ENCODE assay signal across 1 cellular context in the genomic region with DNA sequence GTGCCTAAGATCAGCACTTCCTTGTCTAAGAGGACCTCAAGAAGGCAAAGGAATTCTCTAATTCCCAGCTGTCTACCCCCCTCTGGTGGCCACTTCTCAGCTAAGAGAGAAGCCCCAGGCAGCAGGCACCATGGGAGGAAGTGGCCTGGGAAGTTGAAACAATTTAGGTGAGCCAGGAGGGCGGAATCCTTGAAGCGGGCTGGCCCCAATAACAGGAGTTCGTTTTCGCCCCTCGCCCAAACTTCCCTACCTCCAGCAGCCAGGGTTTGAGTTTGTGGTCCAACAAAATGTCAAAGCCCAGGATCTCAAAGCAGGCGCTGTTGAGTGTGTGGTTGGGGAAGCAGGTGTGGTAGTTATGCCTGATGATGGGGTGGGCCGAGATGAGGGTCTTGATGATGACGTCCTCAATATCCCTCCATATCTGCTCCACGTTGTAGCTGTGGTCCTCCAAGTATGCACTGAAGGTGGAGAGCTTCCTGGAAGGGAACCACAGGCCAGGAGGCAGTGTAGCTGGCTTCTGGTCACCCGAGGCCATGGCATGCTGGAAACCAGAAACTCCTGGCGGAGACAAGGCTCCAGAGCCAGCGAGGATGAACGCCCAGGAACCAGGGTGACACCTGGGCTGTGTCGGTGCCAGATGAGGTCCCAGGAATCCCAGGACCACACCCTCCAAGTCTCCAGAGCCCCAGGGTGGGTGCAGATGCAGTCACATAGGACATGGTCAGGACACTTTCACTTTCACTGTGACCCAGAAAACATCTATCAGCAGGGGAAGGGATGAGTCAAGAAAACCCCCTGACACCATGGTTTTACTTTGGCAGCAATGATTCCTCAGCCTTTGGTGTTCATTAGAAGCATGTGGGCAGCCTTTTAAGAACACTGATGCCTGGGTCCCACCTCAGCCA.
TF ChIP-seq lines count a peak whose summit lies in the region.

No MANE protein-coding gene starts in this region.

TF ChIP-seq in HepG2, 621 proteins besides CTCF, POLR2A, EP300 and RAD21 (continued from another document and continues in another):
- TF ChIP-seq, protein P1, sequence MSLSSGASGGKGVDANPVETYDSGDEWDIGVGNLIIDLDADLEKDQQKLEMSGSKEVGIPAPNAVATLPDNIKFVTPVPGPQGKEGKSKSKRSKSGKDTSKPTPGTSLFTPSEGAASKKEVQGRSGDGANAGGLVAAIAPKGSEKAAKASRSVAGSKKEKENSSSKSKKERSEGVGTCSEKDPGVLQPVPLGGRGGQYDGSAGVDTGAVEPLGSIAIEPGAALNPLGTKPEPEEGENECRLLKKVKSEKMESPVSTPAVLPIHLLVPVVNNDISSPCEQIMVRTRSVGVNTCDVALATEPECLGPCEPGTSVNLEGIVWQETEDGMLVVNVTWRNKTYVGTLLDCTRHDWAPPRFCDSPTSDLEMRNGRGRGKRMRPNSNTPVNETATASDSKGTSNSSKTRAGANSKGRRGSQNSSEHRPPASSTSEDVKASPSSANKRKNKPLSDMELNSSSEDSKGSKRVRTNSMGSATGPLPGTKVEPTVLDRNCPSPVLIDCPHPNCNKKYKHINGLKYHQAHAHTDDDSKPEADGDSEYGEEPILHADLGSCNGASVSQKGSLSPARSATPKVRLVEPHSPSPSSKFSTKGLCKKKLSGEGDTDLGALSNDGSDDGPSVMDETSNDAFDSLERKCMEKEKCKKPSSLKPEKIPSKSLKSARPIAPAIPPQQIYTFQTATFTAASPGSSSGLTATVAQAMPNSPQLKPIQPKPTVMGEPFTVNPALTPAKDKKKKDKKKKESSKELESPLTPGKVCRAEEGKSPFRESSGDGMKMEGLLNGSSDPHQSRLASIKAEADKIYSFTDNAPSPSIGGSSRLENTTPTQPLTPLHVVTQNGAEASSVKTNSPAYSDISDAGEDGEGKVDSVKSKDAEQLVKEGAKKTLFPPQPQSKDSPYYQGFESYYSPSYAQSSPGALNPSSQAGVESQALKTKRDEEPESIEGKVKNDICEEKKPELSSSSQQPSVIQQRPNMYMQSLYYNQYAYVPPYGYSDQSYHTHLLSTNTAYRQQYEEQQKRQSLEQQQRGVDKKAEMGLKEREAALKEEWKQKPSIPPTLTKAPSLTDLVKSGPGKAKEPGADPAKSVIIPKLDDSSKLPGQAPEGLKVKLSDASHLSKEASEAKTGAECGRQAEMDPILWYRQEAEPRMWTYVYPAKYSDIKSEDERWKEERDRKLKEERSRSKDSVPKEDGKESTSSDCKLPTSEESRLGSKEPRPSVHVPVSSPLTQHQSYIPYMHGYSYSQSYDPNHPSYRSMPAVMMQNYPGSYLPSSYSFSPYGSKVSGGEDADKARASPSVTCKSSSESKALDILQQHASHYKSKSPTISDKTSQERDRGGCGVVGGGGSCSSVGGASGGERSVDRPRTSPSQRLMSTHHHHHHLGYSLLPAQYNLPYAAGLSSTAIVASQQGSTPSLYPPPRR (CRISPR knock-in tag; IDR thresholded peaks at IDR 0.05; ENCODE audit: borderline replicate concordance), result 0 out of 2 replicates have a peak, but pooled peaks have one; percentile 25
- TF ChIP-seq HDAC1 (CRISPR knock-in tag; IDR thresholded peaks at IDR 0.05) (peak; percentile 79), NFYC (CRISPR knock-in tag; IDR thresholded peaks at IDR 0.05) (no peak), BCL6 (CRISPR knock-in tag; IDR thresholded peaks at IDR 0.05) (no peak), RFXAP (CRISPR knock-in tag; IDR thresholded peaks at IDR 0.05; ENCODE audit: borderline replicate concordance) (0 out of 2 replicates have a peak, but pooled peaks have one; percentile 44), ZNF558 (CRISPR knock-in tag; IDR thresholded peaks at IDR 0.05; ENCODE audit: borderline replicate concordance) (no peak; the same call in 1 of the 2 replicates), ZNF205 (CRISPR knock-in tag; IDR thresholded peaks at IDR 0.05) (no peak), ZNF510 (CRISPR knock-in tag; IDR thresholded peaks at IDR 0.05; ENCODE audit: low read depth) (no peak), ZNF274 (CRISPR knock-in tag; IDR thresholded peaks at IDR 0.05) (peak; percentile 48; the same call in 1 of the 2 replicates), NFE2L2 (IDR thresholded peaks at IDR 0.05; ENCODE audit: low read length) (no peak), RBFOX2 (IDR thresholded peaks at IDR 0.05; ENCODE audit: low read depth, low read length) (no peak), ZNF225 (CRISPR knock-in tag; IDR thresholded peaks at IDR 0.05) (peak; percentile 57; the same call in 1 of the 2 replicates), RFX5 (IDR thresholded peaks at IDR 0.05; ENCODE audit: low read depth, low read length) (no peak), AKAP8 (CRISPR knock-in tag; IDR thresholded peaks at IDR 0.05) (0 out of 2 replicates have a peak, but pooled peaks have one; percentile 38), SMARCE1 (IDR thresholded peaks at IDR 0.05; ENCODE audit: borderline replicate concordance) (no peak), MLLT10 (CRISPR knock-in tag; IDR thresholded peaks at IDR 0.05) (no peak), KAT7 (CRISPR knock-in tag; IDR thresholded peaks at IDR 0.05; ENCODE audit: borderline replicate concordance) (0 out of 2 replicates have a peak, but pooled peaks have one; percentile 33), AGO2 (optimal IDR thresholded peaks at IDR 0.05; ENCODE audit: low read depth, low read length) (no peak), ZNF569 (CRISPR knock-in tag; IDR thresholded peaks at IDR 0.05; ENCODE audit: borderline replicate concordance) (no peak), ZNF598 (CRISPR knock-in tag; IDR thresholded peaks at IDR 0.05; ENCODE audit: borderline replicate concordance) (peak; percentile 84; the same call in 1 of the 2 replicates), NFATC3 (CRISPR knock-in tag; IDR thresholded peaks at IDR 0.05) (peak; percentile 39; the same call in 1 of the 2 replicates), BRCA1 (CRISPR knock-in tag; IDR thresholded peaks at IDR 0.05) (no peak; the same call in 1 of the 2 replicates), CHD4 (IDR thresholded peaks at IDR 0.05; ENCODE audit: borderline replicate concordance, low read length) (no peak), CCDC6 (CRISPR knock-in tag; IDR thresholded peaks at IDR 0.05) (peak; percentile 58), RFX3 (CRISPR knock-in tag; IDR thresholded peaks at IDR 0.05) (no peak), TP53 (CRISPR knock-in tag; conservative IDR thresholded peaks at IDR 0.05) (no peak), KDM2A (CRISPR knock-in tag; IDR thresholded peaks at IDR 0.05; ENCODE audit: borderline replicate concordance, low read depth) (peak; percentile 38; the same call in 1 of the 2 replicates), BHLHE40 (IDR thresholded peaks at IDR 0.05; ENCODE audit: low read length) (0 out of 2 replicates have a peak, but pooled peaks have one; percentile 15), ZNF235 (CRISPR knock-in tag; IDR thresholded peaks at IDR 0.05; ENCODE audit: borderline replicate concordance) (0 out of 2 replicates have a peak, but pooled peaks have one; percentile 35)
- TF ChIP-seq, protein P2, sequence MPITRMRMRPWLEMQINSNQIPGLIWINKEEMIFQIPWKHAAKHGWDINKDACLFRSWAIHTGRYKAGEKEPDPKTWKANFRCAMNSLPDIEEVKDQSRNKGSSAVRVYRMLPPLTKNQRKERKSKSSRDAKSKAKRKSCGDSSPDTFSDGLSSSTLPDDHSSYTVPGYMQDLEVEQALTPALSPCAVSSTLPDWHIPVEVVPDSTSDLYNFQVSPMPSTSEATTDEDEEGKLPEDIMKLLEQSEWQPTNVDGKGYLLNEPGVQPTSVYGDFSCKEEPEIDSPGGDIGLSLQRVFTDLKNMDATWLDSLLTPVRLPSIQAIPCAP (CRISPR knock-in tag; IDR thresholded peaks at IDR 0.05; ENCODE audit: low read depth), result peak; percentile 84
- TF ChIP-seq, protein P3, sequence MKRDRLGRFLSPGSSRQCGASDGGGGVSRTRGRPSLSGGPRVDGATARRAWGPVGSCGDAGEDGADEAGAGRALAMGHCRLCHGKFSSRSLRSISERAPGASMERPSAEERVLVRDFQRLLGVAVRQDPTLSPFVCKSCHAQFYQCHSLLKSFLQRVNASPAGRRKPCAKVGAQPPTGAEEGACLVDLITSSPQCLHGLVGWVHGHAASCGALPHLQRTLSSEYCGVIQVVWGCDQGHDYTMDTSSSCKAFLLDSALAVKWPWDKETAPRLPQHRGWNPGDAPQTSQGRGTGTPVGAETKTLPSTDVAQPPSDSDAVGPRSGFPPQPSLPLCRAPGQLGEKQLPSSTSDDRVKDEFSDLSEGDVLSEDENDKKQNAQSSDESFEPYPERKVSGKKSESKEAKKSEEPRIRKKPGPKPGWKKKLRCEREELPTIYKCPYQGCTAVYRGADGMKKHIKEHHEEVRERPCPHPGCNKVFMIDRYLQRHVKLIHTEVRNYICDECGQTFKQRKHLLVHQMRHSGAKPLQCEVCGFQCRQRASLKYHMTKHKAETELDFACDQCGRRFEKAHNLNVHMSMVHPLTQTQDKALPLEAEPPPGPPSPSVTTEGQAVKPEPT (CRISPR knock-in tag; IDR thresholded peaks at IDR 0.05; ENCODE audit: low read depth), result no peak
- TF ChIP-seq, protein P4, sequence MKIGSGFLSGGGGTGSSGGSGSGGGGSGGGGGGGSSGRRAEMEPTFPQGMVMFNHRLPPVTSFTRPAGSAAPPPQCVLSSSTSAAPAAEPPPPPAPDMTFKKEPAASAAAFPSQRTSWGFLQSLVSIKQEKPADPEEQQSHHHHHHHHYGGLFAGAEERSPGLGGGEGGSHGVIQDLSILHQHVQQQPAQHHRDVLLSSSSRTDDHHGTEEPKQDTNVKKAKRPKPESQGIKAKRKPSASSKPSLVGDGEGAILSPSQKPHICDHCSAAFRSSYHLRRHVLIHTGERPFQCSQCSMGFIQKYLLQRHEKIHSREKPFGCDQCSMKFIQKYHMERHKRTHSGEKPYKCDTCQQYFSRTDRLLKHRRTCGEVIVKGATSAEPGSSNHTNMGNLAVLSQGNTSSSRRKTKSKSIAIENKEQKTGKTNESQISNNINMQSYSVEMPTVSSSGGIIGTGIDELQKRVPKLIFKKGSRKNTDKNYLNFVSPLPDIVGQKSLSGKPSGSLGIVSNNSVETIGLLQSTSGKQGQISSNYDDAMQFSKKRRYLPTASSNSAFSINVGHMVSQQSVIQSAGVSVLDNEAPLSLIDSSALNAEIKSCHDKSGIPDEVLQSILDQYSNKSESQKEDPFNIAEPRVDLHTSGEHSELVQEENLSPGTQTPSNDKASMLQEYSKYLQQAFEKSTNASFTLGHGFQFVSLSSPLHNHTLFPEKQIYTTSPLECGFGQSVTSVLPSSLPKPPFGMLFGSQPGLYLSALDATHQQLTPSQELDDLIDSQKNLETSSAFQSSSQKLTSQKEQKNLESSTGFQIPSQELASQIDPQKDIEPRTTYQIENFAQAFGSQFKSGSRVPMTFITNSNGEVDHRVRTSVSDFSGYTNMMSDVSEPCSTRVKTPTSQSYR (CRISPR knock-in tag; IDR thresholded peaks at IDR 0.05; ENCODE audit: borderline replicate concordance), result no peak
- TF ChIP-seq, protein P5, sequence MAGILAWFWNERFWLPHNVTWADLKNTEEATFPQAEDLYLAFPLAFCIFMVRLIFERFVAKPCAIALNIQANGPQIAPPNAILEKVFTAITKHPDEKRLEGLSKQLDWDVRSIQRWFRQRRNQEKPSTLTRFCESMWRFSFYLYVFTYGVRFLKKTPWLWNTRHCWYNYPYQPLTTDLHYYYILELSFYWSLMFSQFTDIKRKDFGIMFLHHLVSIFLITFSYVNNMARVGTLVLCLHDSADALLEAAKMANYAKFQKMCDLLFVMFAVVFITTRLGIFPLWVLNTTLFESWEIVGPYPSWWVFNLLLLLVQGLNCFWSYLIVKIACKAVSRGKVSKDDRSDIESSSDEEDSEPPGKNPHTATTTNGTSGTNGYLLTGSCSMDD (CRISPR knock-in tag; IDR thresholded peaks at IDR 0.05), result no peak
- TF ChIP-seq, protein P6, sequence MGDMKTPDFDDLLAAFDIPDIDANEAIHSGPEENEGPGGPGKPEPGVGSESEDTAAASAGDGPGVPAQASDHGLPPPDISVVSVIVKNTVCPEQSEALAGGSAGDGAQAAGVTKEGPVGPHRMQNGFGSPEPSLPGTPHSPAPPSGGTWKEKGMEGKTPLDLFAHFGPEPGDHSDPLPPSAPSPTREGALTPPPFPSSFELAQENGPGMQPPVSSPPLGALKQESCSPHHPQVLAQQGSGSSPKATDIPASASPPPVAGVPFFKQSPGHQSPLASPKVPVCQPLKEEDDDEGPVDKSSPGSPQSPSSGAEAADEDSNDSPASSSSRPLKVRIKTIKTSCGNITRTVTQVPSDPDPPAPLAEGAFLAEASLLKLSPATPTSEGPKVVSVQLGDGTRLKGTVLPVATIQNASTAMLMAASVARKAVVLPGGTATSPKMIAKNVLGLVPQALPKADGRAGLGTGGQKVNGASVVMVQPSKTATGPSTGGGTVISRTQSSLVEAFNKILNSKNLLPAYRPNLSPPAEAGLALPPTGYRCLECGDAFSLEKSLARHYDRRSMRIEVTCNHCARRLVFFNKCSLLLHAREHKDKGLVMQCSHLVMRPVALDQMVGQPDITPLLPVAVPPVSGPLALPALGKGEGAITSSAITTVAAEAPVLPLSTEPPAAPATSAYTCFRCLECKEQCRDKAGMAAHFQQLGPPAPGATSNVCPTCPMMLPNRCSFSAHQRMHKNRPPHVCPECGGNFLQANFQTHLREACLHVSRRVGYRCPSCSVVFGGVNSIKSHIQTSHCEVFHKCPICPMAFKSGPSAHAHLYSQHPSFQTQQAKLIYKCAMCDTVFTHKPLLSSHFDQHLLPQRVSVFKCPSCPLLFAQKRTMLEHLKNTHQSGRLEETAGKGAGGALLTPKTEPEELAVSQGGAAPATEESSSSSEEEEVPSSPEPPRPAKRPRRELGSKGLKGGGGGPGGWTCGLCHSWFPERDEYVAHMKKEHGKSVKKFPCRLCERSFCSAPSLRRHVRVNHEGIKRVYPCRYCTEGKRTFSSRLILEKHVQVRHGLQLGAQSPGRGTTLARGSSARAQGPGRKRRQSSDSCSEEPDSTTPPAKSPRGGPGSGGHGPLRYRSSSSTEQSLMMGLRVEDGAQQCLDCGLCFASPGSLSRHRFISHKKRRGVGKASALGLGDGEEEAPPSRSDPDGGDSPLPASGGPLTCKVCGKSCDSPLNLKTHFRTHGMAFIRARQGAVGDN (CRISPR knock-in tag; IDR thresholded peaks at IDR 0.05), result peak; percentile 84
- TF ChIP-seq, protein P7, sequence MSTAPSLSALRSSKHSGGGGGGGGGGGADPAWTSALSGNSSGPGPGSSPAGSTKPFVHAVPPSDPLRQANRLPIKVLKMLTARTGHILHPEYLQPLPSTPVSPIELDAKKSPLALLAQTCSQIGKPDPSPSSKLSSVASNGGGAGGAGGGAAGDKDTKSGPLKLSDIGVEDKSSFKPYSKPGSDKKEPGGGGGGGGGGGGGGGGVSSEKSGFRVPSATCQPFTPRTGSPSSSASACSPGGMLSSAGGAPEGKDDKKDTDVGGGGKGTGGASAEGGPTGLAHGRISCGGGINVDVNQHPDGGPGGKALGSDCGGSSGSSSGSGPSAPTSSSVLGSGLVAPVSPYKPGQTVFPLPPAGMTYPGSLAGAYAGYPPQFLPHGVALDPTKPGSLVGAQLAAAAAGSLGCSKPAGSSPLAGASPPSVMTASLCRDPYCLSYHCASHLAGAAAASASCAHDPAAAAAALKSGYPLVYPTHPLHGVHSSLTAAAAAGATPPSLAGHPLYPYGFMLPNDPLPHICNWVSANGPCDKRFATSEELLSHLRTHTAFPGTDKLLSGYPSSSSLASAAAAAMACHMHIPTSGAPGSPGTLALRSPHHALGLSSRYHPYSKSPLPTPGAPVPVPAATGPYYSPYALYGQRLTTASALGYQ (CRISPR knock-in tag; IDR thresholded peaks at IDR 0.05), result no peak
- TF ChIP-seq, protein P8, sequence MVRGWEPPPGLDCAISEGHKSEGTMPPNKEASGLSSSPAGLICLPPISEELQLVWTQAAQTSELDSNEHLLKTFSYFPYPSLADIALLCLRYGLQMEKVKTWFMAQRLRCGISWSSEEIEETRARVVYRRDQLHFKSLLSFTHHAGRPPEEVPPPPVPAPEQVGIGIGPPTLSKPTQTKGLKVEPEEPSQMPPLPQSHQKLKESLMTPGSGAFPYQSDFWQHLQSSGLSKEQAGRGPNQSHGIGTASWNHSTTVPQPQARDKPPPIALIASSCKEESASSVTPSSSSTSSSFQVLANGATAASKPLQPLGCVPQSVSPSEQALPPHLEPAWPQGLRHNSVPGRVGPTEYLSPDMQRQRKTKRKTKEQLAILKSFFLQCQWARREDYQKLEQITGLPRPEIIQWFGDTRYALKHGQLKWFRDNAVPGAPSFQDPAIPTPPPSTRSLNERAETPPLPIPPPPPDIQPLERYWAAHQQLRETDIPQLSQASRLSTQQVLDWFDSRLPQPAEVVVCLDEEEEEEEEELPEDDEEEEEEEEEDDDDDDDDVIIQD (CRISPR knock-in tag; IDR thresholded peaks at IDR 0.05; ENCODE audit: low read depth), result 0 out of 2 replicates have a peak, but pooled peaks have one; percentile 10
